8 cellular contexts compared by ENCODE assay signal in genomic region chr5:132736853-132737833, GRCh38.
DNase-seq lines count a peak whose midpoint lies in the region; ATAC-seq and TF ChIP-seq lines count a peak whose summit lies in the region.

Gene KIF3A (minus strand): TSS chr5:132737546. CDS start chr5:132737419, 127 bp downstream.

- no peaks in the 10 kb centered on the region for H3K36me3 ChIP-seq in OCI-LY3 (replicated peaks; ENCODE audit: low read depth, low read length)

- H3K79me2 ChIP-seq in OCI-LY3 (ENCODE audit: low read length): no peaks in the 10 kb centered on the region

- H3K4me2 ChIP-seq in OCI-LY3 (ENCODE audit: low read length): peak within 1 kb of the TSS; percentile 78

- no peak for TF ChIP-seq CTCF in OCI-LY3 (IDR thresholded peaks at IDR 0.05; ENCODE audit: low read depth, low read length)

- DNase-seq in DMS 273 (lab: John Stamatoyannopoulos, UW; ENCODE audit: unreplicated experiment) (peak; percentile 99), HuH-7 (ENCODE audit: low spot score) (peak; percentile 98), epidermal melanocyte (ENCODE audit: insufficient read length, low spot score) (peak; percentile 99), middle frontal gyrus (ENCODE audit: extremely low spot score, low spot score) (peak; percentile 96)
- DNase-seq in activated CD8-positive, alpha-beta memory T cell treated with anti-CD3 and anti-CD28 coated beads, Interleukin-2, amount 50 U/mL, for 48 hours: peak; percentile 99
- peak; percentile 98 to 99 for DNase-seq in stimulated activated CD8-positive, alpha-beta memory T cell treated with anti-CD3 and anti-CD28 coated beads, Interleukin-2, amount 100 ng/mL, for 48 hours (ENCODE audit: low read depth in 2 of 2)

- H2AFZ ChIP-seq in OCI-LY3 (ENCODE audit: low read depth, low read length): peak within 1 kb of the TSS; percentile 95

- no peaks in the 10 kb centered on the region for H3K9me3 ChIP-seq in OCI-LY3 (ENCODE audit: insufficient read depth, low read length)

- no peak within 1 kb of the TSS for H3K27ac ChIP-seq in OCI-LY3 (ENCODE audit: low read length)

- peaks cover 11% of the 10 kb centered on the region for H3K4me1 ChIP-seq in OCI-LY3 (ENCODE audit: low read length)

- ATAC-seq in GM21515 (IDR thresholded peaks at IDR 0.05; ENCODE audit: unreplicated experiment): peak; percentile 90

- peak within 1 kb of the TSS; percentile 93 for H3K4me3 ChIP-seq in OCI-LY3 (ENCODE audit: low read length)

- peak within 1 kb of the TSS; percentile 58 for H3K9ac ChIP-seq in OCI-LY3 (ENCODE audit: low read length)

- no peaks in the 10 kb centered on the region for H4K20me1 ChIP-seq in OCI-LY3 (ENCODE audit: insufficient read depth, low read length)

- 0 out of 2 replicates have a peak, but pooled peaks cover 4% of the 10 kb centered on the region for H3K27me3 ChIP-seq in OCI-LY3 (ENCODE audit: low read depth, low read length)
